13 cellular contexts compared by ENCODE assay signal in the genomic region with DNA sequence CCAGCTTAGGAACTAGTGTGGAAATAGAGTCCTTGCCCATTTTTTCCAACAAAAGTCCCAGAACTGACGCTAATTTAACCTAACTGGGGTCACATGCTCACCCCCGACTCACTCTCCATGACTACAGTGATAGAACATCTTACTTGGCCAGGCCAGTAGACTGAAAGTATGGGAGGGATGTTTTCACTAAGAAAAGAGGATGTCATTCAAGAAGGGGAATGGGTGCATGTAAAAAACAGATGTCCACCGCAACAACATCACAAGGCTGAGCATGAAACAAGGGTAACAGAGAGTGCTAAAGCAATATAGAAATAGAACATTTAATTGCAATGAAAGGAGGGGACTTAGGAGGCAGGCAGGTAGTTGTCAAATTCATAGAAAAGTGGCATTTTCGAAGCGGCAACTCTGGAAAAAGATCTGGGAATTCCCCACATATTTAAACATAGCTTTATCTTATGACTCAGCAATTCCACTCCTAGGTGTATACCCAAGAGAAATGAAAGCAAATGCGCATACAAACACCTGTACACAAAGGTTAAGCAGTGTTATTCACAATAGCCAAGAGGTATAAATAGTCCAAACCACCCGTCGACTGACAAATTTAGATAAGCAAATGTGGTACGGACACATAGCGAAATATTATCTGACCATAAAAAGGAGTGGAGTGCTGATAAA. TPM values are rescaled to one million over a fixed set of nuclear protein-coding genes. Genes with fewer than 3 reads are reported as not detected.
A peak's percentile ranks its signal among the peaks of the same experiment; 100 is the strongest.
DNase-seq lines count a peak whose midpoint lies in the region; ATAC-seq, FAIRE-seq and TF ChIP-seq lines count a peak whose summit lies in the region.
"Had no signal": no experiment of that assay in that cellular context is flagged by ENCODE, and none has a peak within 500 bp of the region (broad histone marks: within the 10 kb centered on the region; RNA-seq: fewer than 3 reads in every experiment).

No MANE protein-coding gene starts in this region.

- H3K36me3 Mint-ChIP-seq in T-helper 17 cell (ENCODE audit: low read depth) (no peaks in the 10 kb centered on the region), immature natural killer cell (no peaks in the 10 kb centered on the region)

- H2AFZ ChIP-seq in mammary epithelial cell (ENCODE audit: low read depth, low read length): no peak overlapping the region

- H4K20me1 ChIP-seq in mammary epithelial cell (ENCODE audit: insufficient read depth, low read length): no peaks in the 10 kb centered on the region

- H3K9ac ChIP-seq in mammary epithelial cell (ENCODE audit: insufficient read depth, low read length): no peak overlapping the region

- H3K36me3 ChIP-seq in mammary epithelial cell (ENCODE audit: insufficient read depth, low read length): no peaks in the 10 kb centered on the region
- H3K36me3 ChIP-seq: vagina had no signal

- WGBS in mammary epithelial cell (ENCODE audit: low coverage, missing lambda C conversion rate): 77% methylated on average over 10 of the region's 10 CpGs

- no peak overlapping the region for H3K4me2 ChIP-seq in mammary epithelial cell (ENCODE audit: insufficient read depth, low read depth, low read length)

- TF ChIP-seq CTCF in mammary epithelial cell (conservative IDR thresholded peaks at IDR 0.05 in 1 of 2, IDR thresholded peaks at IDR 0.05 in 1 of 2; ENCODE audit: extremely low read depth in 1 of 2, insufficient read depth in 1 of 2, low read depth in 1 of 2, low read length in 2 of 2): no peak

- H3K4me1 ChIP-seq in mammary epithelial cell (ENCODE audit: insufficient read depth, low read length): peaks cover 8% of the 10 kb centered on the region
- H3K4me1 ChIP-seq: vagina had no signal

- no peak overlapping the region for H3K27ac ChIP-seq in mammary epithelial cell (ENCODE audit: insufficient read depth, low read depth, low read length)
- H3K27ac ChIP-seq: vagina had no signal

- H3K79me2 ChIP-seq in mammary epithelial cell (ENCODE audit: insufficient read depth, low read length): no peaks in the 10 kb centered on the region

- H3K4me3 Mint-ChIP-seq in T-helper 17 cell (no peak overlapping the region), immature natural killer cell (no peak overlapping the region)

- H3K4me1 Mint-ChIP-seq in T-helper 17 cell: no peaks in the 10 kb centered on the region
- no peaks in the 10 kb centered on the region for H3K4me1 Mint-ChIP-seq in immature natural killer cell

- in situ Hi-C loops in mammary epithelial cell (cut with MboI; ENCODE audit: low sequenced_read_pairs in 2 of 2) (no loop called here), KBM-7 (cut with MboI; ENCODE audit: low pct_unique_long_range_greater_than_20kb, low sequenced_read_pairs) (no loop called here), ACHN (cut with HindIII; ENCODE audit: low pct_ligation_motif_present, low pct_unique_long_range_greater_than_20kb, low sequenced_read_pairs) (no loop called here)

- H3K9me3 ChIP-seq in mammary epithelial cell (replicated peaks; ENCODE audit: insufficient read depth, low read length) (no peaks in the 10 kb centered on the region), T-helper 17 cell (ENCODE audit: control insufficient read depth, low read length, poor library complexity, severe bottlenecking) (no peaks in the 10 kb centered on the region)
- H3K9me3 ChIP-seq: vagina had no signal

- dilution Hi-C loops in mammary epithelial cell (cut with HindIII; ENCODE audit: low sequenced_read_pairs): no loop called here

- intact Hi-C loops in mammary epithelial cell (cut with micrococcal nuclease): loop anchor here (10.0 kb wide), 1 partner anchor 177 kb away; no protein-coding TSS in a partner anchor

- DNase-seq in GM12891 (ENCODE audit: insufficient read length, low spot score) (no peak), mammary epithelial cell (peak; percentile 17), T-helper 17 cell (no peak), KBM-7 (no peak), immature natural killer cell (no peak), ACHN (no peak)
- DNase-seq: activated CD4-positive, CD25-positive, alpha-beta regulatory T cell; caudate nucleus; GDM1; NCI-H146 had no signal

- FAIRE-seq in GM12891 (lab: Jason Lieb, UNC): peak; percentile 88

- CTCF ChIA-PET in mammary epithelial cell (lab: Charles Lee; ENCODE audit: low non-redundant PET): no interaction called here

- H3K27ac Mint-ChIP-seq in T-helper 17 cell (no peak overlapping the region), immature natural killer cell (no peak overlapping the region)

- TF ChIP-seq POLR2A in GM12891 (IDR thresholded peaks at IDR 0.05; ENCODE audit: low read depth, low read length): no peak

- no peaks in the 10 kb centered on the region for H3K27me3 ChIP-seq in mammary epithelial cell (ENCODE audit: insufficient read depth, low read length)
- H3K27me3 ChIP-seq: vagina had no signal

- H3K27me3 Mint-ChIP-seq in T-helper 17 cell: no peaks in the 10 kb centered on the region
- no peaks in the 10 kb centered on the region for H3K27me3 Mint-ChIP-seq in immature natural killer cell (ENCODE audit: low read depth in 3 of 3)

- no peaks in the 10 kb centered on the region for H3K9me3 Mint-ChIP-seq in immature natural killer cell

- no TSS peak for BruUV-seq in mammary epithelial cell (replicated peaks; lab: Mats Ljungman, UMichigan)

- peak; percentile 51 for ATAC-seq in GM21381 (IDR thresholded peaks at IDR 0.05; ENCODE audit: unreplicated experiment)
- peak; percentile 64 for ATAC-seq in HG03135 (IDR thresholded peaks at IDR 0.05; ENCODE audit: unreplicated experiment)
- no peak for ATAC-seq in T-helper 17 cell

- H3K4me3 ChIP-seq in mammary epithelial cell (replicated peaks in 1 of 3; ENCODE audit: insufficient read depth in 1 of 3, low read depth in 2 of 3, low read length in 3 of 3): no peak overlapping the region
- H3K4me3 ChIP-seq: vagina had no signal

TF ChIP-seq in GM12891, 5 proteins besides CTCF, POLR2A, EP300 and RAD21:
- no peak for TF ChIP-seq POLR2AphosphoS5 (IDR thresholded peaks at IDR 0.05; ENCODE audit: low read depth, low read length)
- peak; percentile 65 for TF ChIP-seq SPI1 (IDR thresholded peaks at IDR 0.05; ENCODE audit: low read depth, low read length)
- no peak for TF ChIP-seq POU2F2 (IDR thresholded peaks at IDR 0.05; ENCODE audit: low read depth, low read length)
- no peak for TF ChIP-seq TAF1 (IDR thresholded peaks at IDR 0.05; ENCODE audit: low read depth, low read length)
- TF ChIP-seq PAX5 (IDR thresholded peaks at IDR 0.05; ENCODE audit: insufficient read depth, low read length, severe bottlenecking): no peak

RNA-seq across cellular contexts. Expression of gene UBE2E2, which starts 41.1 kb away (rescaled TPM):
- polyA plus RNA-seq in GM12891 (2012; ENCODE audit: low read depth, missing spikeins): 18.8 TPM
- total RNA-seq in mammary epithelial cell (10 to 100 TPM; 37.3 to 47.9 TPM), T-helper 17 cell (1 to 10 TPM; 5.0 to 7.6 TPM)
- polyA plus RNA-seq in mammary epithelial cell (48.5 TPM), immature natural killer cell (10 to 100 TPM in 1 of 3 donors, 1 to 10 TPM in 2; 1.8 to 12.9 (median 5.0) TPM)
- 34.9 TPM for polyA minus RNA-seq in mammary epithelial cell

Comparison
In these comparisons a context has a peak if more than half of its experiments do, and no peak if none do; other contexts are left out.
1. RNA of gene UBE2E2, which starts 41.1 kb away (total RNA-seq): 37.3 to 47.9 TPM in mammary epithelial cell; 5.0 to 7.6 TPM in T-helper 17 cell; every median in the first group is over 4 times any median in the second.